ENCODE assay signal across 16 cellular contexts in genomic region chr6:15274696-15275387, GRCh38. TPM values are rescaled to one million over a fixed set of nuclear protein-coding genes. Genes with fewer than 3 reads are reported as not detected.
A peak's percentile ranks its signal among the peaks of the same experiment; 100 is the strongest.
DNase-seq lines count a peak whose midpoint lies in the region; ATAC-seq and TF ChIP-seq lines count a peak whose summit lies in the region.
"Had no signal": no experiment of that assay in that cellular context is flagged by ENCODE, and none has a peak within 500 bp of the region (broad histone marks: within the 10 kb centered on the region; RNA-seq: fewer than 3 reads in every experiment).

No MANE protein-coding gene starts in this region.

- no peak overlapping the region for H3K4me3 Mint-ChIP-seq in chondrocyte (ENCODE audit: unreplicated experiment)
- H3K4me3 Mint-ChIP-seq in CD8-positive, alpha-beta T cell = no peak overlapping the region

- no peaks in the 10 kb centered on the region for H3K27me3 ChIP-seq in BJ (ENCODE audit: control insufficient read depth, insufficient read depth, low read length)
- H3K27me3 ChIP-seq in CD8-positive, alpha-beta T cell (ENCODE audit: insufficient read depth, low read length) = no peaks in the 10 kb centered on the region
- H3K27me3 ChIP-seq: gastroesophageal sphincter had no signal

- no peaks in the 10 kb centered on the region for H3K36me3 ChIP-seq in BJ (ENCODE audit: control insufficient read depth, insufficient read depth, low read length)
- H3K36me3 ChIP-seq in CD8-positive, alpha-beta T cell (ENCODE audit: insufficient read depth, low read length) = no peaks in the 10 kb centered on the region
- H3K36me3 ChIP-seq: gastroesophageal sphincter had no signal

- H3K27me3 Mint-ChIP-seq in chondrocyte (ENCODE audit: low read depth) = no peaks in the 10 kb centered on the region
- H3K27me3 Mint-ChIP-seq in CD8-positive, alpha-beta T cell (ENCODE audit: low read depth) = no peaks in the 10 kb centered on the region
- H3K27me3 Mint-ChIP-seq: CD4-positive, alpha-beta memory T cell had no signal

- H3K9me3 Mint-ChIP-seq in chondrocyte (ENCODE audit: low read depth) = no peaks in the 10 kb centered on the region
- H3K9me3 Mint-ChIP-seq in CD8-positive, alpha-beta T cell = no peaks in the 10 kb centered on the region
- H3K9me3 Mint-ChIP-seq: CD4-positive, alpha-beta memory T cell had no signal

- peaks cover 28% of the 10 kb centered on the region for H3K4me1 Mint-ChIP-seq in chondrocyte (ENCODE audit: low read depth)
- H3K4me1 Mint-ChIP-seq in CD8-positive, alpha-beta T cell (ENCODE audit: low read depth) = peaks cover 77% of the 10 kb centered on the region

- TF ChIP-seq CTCF in BJ (IDR thresholded peaks at IDR 0.05; ENCODE audit: insufficient read depth, low read depth, low read length) = 0 out of 2 replicates have a peak, but pooled peaks have one; percentile 17
- peak; percentile 58 for TF ChIP-seq CTCF in chondrocyte (IDR thresholded peaks at IDR 0.05)
- TF ChIP-seq CTCF in CD8-positive, alpha-beta T cell (IDR thresholded peaks at IDR 0.05) = no peak

- no peak overlapping the region for H3K27ac ChIP-seq in CD8-positive, alpha-beta T cell (ENCODE audit: low read depth, low read length)
- H3K27ac ChIP-seq: coronary artery, gastroesophageal sphincter had no signal

- no peak for ATAC-seq in CD8-positive, alpha-beta T cell
- ATAC-seq in left colon = no peak
- no peak for ATAC-seq in HG02885 (IDR thresholded peaks at IDR 0.05; ENCODE audit: poor library complexity, unreplicated experiment)
- ATAC-seq: gastroesophageal sphincter; stimulated activated naive CD8-positive, alpha-beta T cell treated with anti-CD3 and anti-CD28 coated beads, Interleukin-15, Interleukin-2, amounts not matched to agents 100 U/mL and 50 U/mL, for 24 hours had no signal

- H3K4me1 ChIP-seq in CD8-positive, alpha-beta T cell (ENCODE audit: insufficient read depth, low read length) = peaks cover 18% of the 10 kb centered on the region

- intact Hi-C loops in CD8-positive, alpha-beta T cell (cut with DNase I, micrococcal nuclease) = loop anchor here in 1 of 2 experiments (1.0 kb wide), 1 partner anchor 10 kb away; no protein-coding TSS in a partner anchor
- intact Hi-C loops in left colon (cut with DNase I, micrococcal nuclease) = no loop called here

- CTCF ChIA-PET in BJ (lab: Yijun Ruan, JAX) = interaction anchor here (1.2 kb wide), 1 partner anchor 9 kb away, joined by 4 read pairs; no protein-coding TSS in a partner anchor
- CTCF ChIA-PET in CD8-positive, alpha-beta T cell (lab: Charles Lee) = interaction anchor here (0.5 kb wide), 1 partner anchor 199 kb away, joined by 3 read pairs; no protein-coding TSS in a partner anchor

- POLR2A ChIA-PET in BJ (lab: Charles Lee) = no interaction called here
- POLR2A ChIA-PET in CD8-positive, alpha-beta T cell (lab: Charles Lee) = interaction anchor here (1.3 kb wide), 1 partner anchor 9 kb away, joined by 4 read pairs; no protein-coding TSS in a partner anchor

- no peak overlapping the region for H3K27ac Mint-ChIP-seq in chondrocyte (ENCODE audit: unreplicated experiment)
- H3K27ac Mint-ChIP-seq in CD8-positive, alpha-beta T cell = no peak overlapping the region

- no peak overlapping the region for H3K4me3 ChIP-seq in BJ (ENCODE audit: low read depth, low read length)
- no peak overlapping the region for H3K4me3 ChIP-seq in CD8-positive, alpha-beta T cell (ENCODE audit: low read depth, low read length)
- H3K4me3 ChIP-seq: coronary artery, gastroesophageal sphincter had no signal

- H3K9me3 ChIP-seq in CD8-positive, alpha-beta T cell (ENCODE audit: low read length) = no peaks in the 10 kb centered on the region
- H3K9me3 ChIP-seq: gastroesophageal sphincter had no signal

- DNase-seq in BJ (ENCODE audit: low read depth) = no peak
- peak; percentile 51 for DNase-seq in M059J (ENCODE audit: low read depth)
- no peak for DNase-seq in chondrocyte (ENCODE audit: low spot score)
- peak; percentile 14 to 25 for DNase-seq in lung microvascular endothelial cell (ENCODE audit: low read depth in 2 of 2)
- no peak for DNase-seq in CD8-positive, alpha-beta T cell
- no peak for DNase-seq in stimulated activated CD4-positive, alpha-beta T cell treated with anti-CD3 and anti-CD28 coated beads, Interleukin-2, amount 100 ng/mL, for 48 hours
- DNase-seq in left colon = no peak
- DNase-seq: activated effector memory CD4-positive, alpha-beta T cell treated with anti-CD3 and anti-CD28 coated beads, Interleukin-2, amount 50 U/mL, for 16 hours; CD4-positive, alpha-beta memory T cell; NCI-H1694 treated with DMSO at 0.1 percent for 48 hours; posterior cingulate gyrus; stimulated activated CD4-positive, alpha-beta T cell treated with anti-CD3 and anti-CD28 coated beads, Interleukin-4, amount 100 ng/mL, for 1 hour; stimulated activated naive CD8-positive, alpha-beta T cell treated with anti-CD3 and anti-CD28 coated beads, Interleukin-15, Interleukin-2, amounts not matched to agents 100 U/mL and 50 U/mL, for 24 hours had no signal

- H3K36me3 Mint-ChIP-seq in chondrocyte (ENCODE audit: low read depth) = no peaks in the 10 kb centered on the region
- H3K36me3 Mint-ChIP-seq in CD8-positive, alpha-beta T cell = peaks cover 7% of the 10 kb centered on the region

RNA-seq across cellular contexts. Expression of gene JARID2, which starts 29.0 kb away (rescaled TPM):
- 5.3 and 6.1 TPM in 2 replicates for polyA plus RNA-seq in BJ (2011; rRNA removed)
- polyA minus RNA-seq in BJ (2011; rRNA and poly(A)+ RNA removed) = 6.3 and 7.6 TPM in 2 replicates
- total RNA-seq in M059J (2014; rRNA removed; shearing (Covaris generic)) = 9.0 and 17.6 TPM in 2 replicates
- total RNA-seq in chondrocyte = 7.7 to 10.2 TPM (median 9.9 TPM) in 3 replicates
- 7.0 and 11.7 TPM in 2 replicates for total RNA-seq in lung microvascular endothelial cell
- 10 to 100 TPM; 30.6 to 31.2 TPM for total RNA-seq in CD8-positive, alpha-beta T cell
- total RNA-seq in left colon = 10 to 100 TPM in 1 of 2 donors, 1 to 10 TPM in 1; 10.0 to 11.2 TPM

Comparison
In these comparisons a context has a peak if more than half of its experiments do, and no peak if none do; other contexts are left out.
1. DNase-seq: peak in M059J (single experiment) and lung microvascular endothelial cell (2 of 2); none in BJ (single experiment), chondrocyte (single experiment), CD8-positive, alpha-beta T cell (0 of 7), stimulated activated CD4-positive, alpha-beta T cell treated with anti-CD3 and anti-CD28 coated beads, Interleukin-2, amount 100 ng/mL, for 48 hours (0 of 2) and left colon (0 of 2).